Comparison of ENCODE assay signal across 8 cellular contexts in genomic region chr12:7091660-7092228, GRCh38. TPM values are rescaled to one million over a fixed set of nuclear protein-coding genes. Genes with fewer than 3 reads are reported as not detected.
A peak's percentile ranks its signal among the peaks of the same experiment; 100 is the strongest.
DNase-seq lines count a peak whose midpoint lies in the region; ATAC-seq, FAIRE-seq and TF ChIP-seq lines count a peak whose summit lies in the region.

No MANE protein-coding gene starts in this region.

- WGBS in smooth muscle cell (ENCODE audit: low lambda C conversion rate) = 70% methylated on average over 10 of the region's 10 CpGs

- no peaks in the 10 kb centered on the region for H3K36me3 ChIP-seq in iPS-15b (ENCODE audit: control insufficient read depth, insufficient read depth, low read length)
- H3K36me3 ChIP-seq in smooth muscle cell (ENCODE audit: low read depth) = no peaks in the 10 kb centered on the region

- H3K27me3 ChIP-seq in iPS-15b (ENCODE audit: control insufficient read depth, insufficient read depth, low read length) (no peaks in the 10 kb centered on the region), smooth muscle cell (ENCODE audit: low read depth) (no peaks in the 10 kb centered on the region)

- H3K9ac ChIP-seq in iPS-15b (ENCODE audit: low read depth, low read length) (no peak overlapping the region), smooth muscle cell (ENCODE audit: low read depth) (no peak overlapping the region)

- TF ChIP-seq POLR2A in GM12891 (IDR thresholded peaks at IDR 0.05; ENCODE audit: low read depth, low read length) = no peak

- H3K9me3 ChIP-seq in iPS-15b (ENCODE audit: control insufficient read depth, insufficient read depth, low read length) (no peaks in the 10 kb centered on the region), smooth muscle cell (replicated peaks; ENCODE audit: low read depth) (no peaks in the 10 kb centered on the region)

- no peak for FAIRE-seq in GM12891 (lab: Jason Lieb, UNC)

- ATAC-seq in HG02970 (IDR thresholded peaks at IDR 0.05; ENCODE audit: low FRiP score, unreplicated experiment) (no peak), HG02884 (IDR thresholded peaks at IDR 0.05; ENCODE audit: unreplicated experiment) (no peak)

- intact Hi-C loops in activated T-helper 2 cell treated with anti-CD3 and anti-CD28 coated beads, Interferon-gamma antibody, Interleukin-2, Interleukin-4, amounts not matched to agents 10 μg/mL and 5 μg/mL and 100 μg/mL, durations not matched to agents 14 hours and 24 hours and 36 hours (cut with micrococcal nuclease) = loop anchor here (1.0 to 2.0 kb wide), 2 partner anchors 73 to 167 kb away; partner anchors contain the start of gene LPCAT3

- DNase-seq in GM12891 (ENCODE audit: insufficient read length, low spot score) = peak; percentile 18
- DNase-seq in activated T-helper 2 cell treated with anti-CD3 and anti-CD28 coated beads, Interferon-gamma antibody, Interleukin-2, Interleukin-4, amounts not matched to agents 10 μg/mL and 5 μg/mL and 100 μg/mL, durations not matched to agents 14 hours and 24 hours and 36 hours (ENCODE audit: low spot score) = no peak
- DNase-seq in smooth muscle cell (lab: John Stamatoyannopoulos, UW; ENCODE audit: unreplicated experiment) = no peak
- DNase-seq in islet precursor cell = no peak
- no peak for DNase-seq in nucleus accumbens (lab: John Stamatoyannopoulos, UW)

- no peaks in the 10 kb centered on the region for H4K20me1 ChIP-seq in smooth muscle cell (ENCODE audit: low read depth)

- no peaks in the 10 kb centered on the region for H3K36me3 Mint-ChIP-seq in activated T-helper 2 cell treated with anti-CD3 and anti-CD28 coated beads, Interferon-gamma antibody, Interleukin-2, Interleukin-4, amounts not matched to agents 10 μg/mL and 5 μg/mL and 100 μg/mL, durations not matched to agents 14 hours and 24 hours and 36 hours (ENCODE audit: low read depth)

- H3K4me1 ChIP-seq in iPS-15b (ENCODE audit: control insufficient read depth, insufficient read depth, low read length) (peaks cover 19% of the 10 kb centered on the region), smooth muscle cell (ENCODE audit: low read depth) (no peaks in the 10 kb centered on the region)

- H3K4me3 ChIP-seq in iPS-15b (ENCODE audit: low read depth, low read length) = peak overlapping the region; percentile 41
- H3K4me3 ChIP-seq in smooth muscle cell = peak overlapping the region; percentile 43

- no peaks in the 10 kb centered on the region for H3F3A ChIP-seq in smooth muscle cell (ENCODE audit: low read depth)

- H3K79me2 ChIP-seq in smooth muscle cell (ENCODE audit: low read depth) = no peaks in the 10 kb centered on the region

- H2AFZ ChIP-seq in smooth muscle cell (ENCODE audit: low read depth) = peak overlapping the region; percentile 10

- no peak for TF ChIP-seq CTCF in smooth muscle cell (IDR thresholded peaks at IDR 0.05; ENCODE audit: borderline replicate concordance, insufficient read depth, poor library complexity, severe bottlenecking)

- no peaks in the 10 kb centered on the region for H3K27me3 Mint-ChIP-seq in activated T-helper 2 cell treated with anti-CD3 and anti-CD28 coated beads, Interferon-gamma antibody, Interleukin-2, Interleukin-4, amounts not matched to agents 10 μg/mL and 5 μg/mL and 100 μg/mL, durations not matched to agents 14 hours and 24 hours and 36 hours (ENCODE audit: low read depth)

- H3K4me3 Mint-ChIP-seq in activated T-helper 2 cell treated with anti-CD3 and anti-CD28 coated beads, Interferon-gamma antibody, Interleukin-2, Interleukin-4, amounts not matched to agents 10 μg/mL and 5 μg/mL and 100 μg/mL, durations not matched to agents 14 hours and 24 hours and 36 hours (ENCODE audit: low read depth) = peak overlapping the region; percentile 75

- peaks cover 6% of the 10 kb centered on the region for H3K4me1 Mint-ChIP-seq in activated T-helper 2 cell treated with anti-CD3 and anti-CD28 coated beads, Interferon-gamma antibody, Interleukin-2, Interleukin-4, amounts not matched to agents 10 μg/mL and 5 μg/mL and 100 μg/mL, durations not matched to agents 14 hours and 24 hours and 36 hours (ENCODE audit: low read depth)

- H3K27ac Mint-ChIP-seq in activated T-helper 2 cell treated with anti-CD3 and anti-CD28 coated beads, Interferon-gamma antibody, Interleukin-2, Interleukin-4, amounts not matched to agents 10 μg/mL and 5 μg/mL and 100 μg/mL, durations not matched to agents 14 hours and 24 hours and 36 hours = peak overlapping the region; percentile 63

- H3K4me2 ChIP-seq in smooth muscle cell = peak overlapping the region; percentile 82

- no peaks in the 10 kb centered on the region for H3K9me3 Mint-ChIP-seq in activated T-helper 2 cell treated with anti-CD3 and anti-CD28 coated beads, Interferon-gamma antibody, Interleukin-2, Interleukin-4, amounts not matched to agents 10 μg/mL and 5 μg/mL and 100 μg/mL, durations not matched to agents 14 hours and 24 hours and 36 hours

- no peak overlapping the region for H3K27ac ChIP-seq in smooth muscle cell (ENCODE audit: low read depth)

TF ChIP-seq in GM12891, 5 proteins besides CTCF, POLR2A, EP300 and RAD21:
- TF ChIP-seq TAF1 (IDR thresholded peaks at IDR 0.05; ENCODE audit: low read depth, low read length) (no peak), POU2F2 (IDR thresholded peaks at IDR 0.05; ENCODE audit: low read depth, low read length) (no peak), POLR2AphosphoS5 (IDR thresholded peaks at IDR 0.05; ENCODE audit: low read depth, low read length) (no peak), PAX5 (IDR thresholded peaks at IDR 0.05; ENCODE audit: insufficient read depth, low read length, severe bottlenecking) (no peak), SPI1 (IDR thresholded peaks at IDR 0.05; ENCODE audit: low read depth, low read length) (no peak)

RNA-seq across cellular contexts. Expression of gene C1R, which starts 0.5 kb away (rescaled TPM):
- polyA plus RNA-seq in GM12891 (2012; ENCODE audit: low read depth, missing spikeins) = 3.8 TPM
- total RNA-seq in activated T-helper 2 cell treated with anti-CD3 and anti-CD28 coated beads, Interferon-gamma antibody, Interleukin-2, Interleukin-4, amounts not matched to agents 10 μg/mL and 5 μg/mL and 100 μg/mL, durations not matched to agents 14 hours and 24 hours and 36 hours = 1.5 and 2.5 TPM in 2 replicates
- total RNA-seq in smooth muscle cell = 51.2 and 58.9 TPM in 2 replicates
- 78.7 and 83.8 TPM in 2 replicates for polyA plus RNA-seq in smooth muscle cell

RNA-seq across cellular contexts. Expression of gene C1RL, which starts 17.3 kb away (rescaled TPM):
- polyA plus RNA-seq in GM12891 (2012; ENCODE audit: low read depth, missing spikeins) = 6.6 TPM
- 20.2 and 28.7 TPM in 2 replicates for total RNA-seq in activated T-helper 2 cell treated with anti-CD3 and anti-CD28 coated beads, Interferon-gamma antibody, Interleukin-2, Interleukin-4, amounts not matched to agents 10 μg/mL and 5 μg/mL and 100 μg/mL, durations not matched to agents 14 hours and 24 hours and 36 hours
- 18.5 and 21.1 TPM in 2 replicates for total RNA-seq in smooth muscle cell
- 8.7 and 9.8 TPM in 2 replicates for polyA plus RNA-seq in smooth muscle cell

RNA-seq across cellular contexts. Expression of gene C1S, which starts 31.2 kb away (rescaled TPM):
- 0.56 TPM for polyA plus RNA-seq in GM12891 (2012; ENCODE audit: low read depth, missing spikeins)
- total RNA-seq in activated T-helper 2 cell treated with anti-CD3 and anti-CD28 coated beads, Interferon-gamma antibody, Interleukin-2, Interleukin-4, amounts not matched to agents 10 μg/mL and 5 μg/mL and 100 μg/mL, durations not matched to agents 14 hours and 24 hours and 36 hours = 2.5 and 2.6 TPM in 2 replicates
- 38.5 and 65.7 TPM in 2 replicates for total RNA-seq in smooth muscle cell
- 61.1 and 69.2 TPM in 2 replicates for polyA plus RNA-seq in smooth muscle cell

RNA-seq across cellular contexts. Expression of gene RBP5, which starts 36.9 kb away (rescaled TPM):
- polyA plus RNA-seq in GM12891 (2012; ENCODE audit: low read depth, missing spikeins) = 3.7 TPM
- 1.2 TPM in 1 of 2 replicates, not detected in the other for total RNA-seq in activated T-helper 2 cell treated with anti-CD3 and anti-CD28 coated beads, Interferon-gamma antibody, Interleukin-2, Interleukin-4, amounts not matched to agents 10 μg/mL and 5 μg/mL and 100 μg/mL, durations not matched to agents 14 hours and 24 hours and 36 hours
- total RNA-seq in smooth muscle cell = not detected in 2 replicates
- 0.21 and 2.3 TPM in 2 replicates for polyA plus RNA-seq in smooth muscle cell

RNA-seq across cellular contexts. Expression of gene CLSTN3, which starts 38.4 kb away (rescaled TPM):
- 20.2 TPM for polyA plus RNA-seq in GM12891 (2012; ENCODE audit: low read depth, missing spikeins)
- total RNA-seq in activated T-helper 2 cell treated with anti-CD3 and anti-CD28 coated beads, Interferon-gamma antibody, Interleukin-2, Interleukin-4, amounts not matched to agents 10 μg/mL and 5 μg/mL and 100 μg/mL, durations not matched to agents 14 hours and 24 hours and 36 hours = 57.8 and 60.7 TPM in 2 replicates
- 26.5 and 51.0 TPM in 2 replicates for total RNA-seq in smooth muscle cell
- polyA plus RNA-seq in smooth muscle cell = 12.4 and 25.4 TPM in 2 replicates

Comparison
In these comparisons a context has a peak if more than half of its experiments do, and no peak if none do; other contexts are left out.
1. RNA of gene C1R, which starts 0.5 kb away (total RNA-seq): 51.2 to 58.9 TPM in smooth muscle cell; 1.5 to 2.5 TPM in activated T-helper 2 cell treated with anti-CD3 and anti-CD28 coated beads, Interferon-gamma antibody, Interleukin-2, Interleukin-4, amounts not matched to agents 10 μg/mL and 5 μg/mL and 100 μg/mL, durations not matched to agents 14 hours and 24 hours and 36 hours; every median in the first group is over 10 times any median in the second.
2. RNA of gene C1S, which starts 31.2 kb away (total RNA-seq): 38.5 to 65.7 TPM in smooth muscle cell; 2.5 to 2.6 TPM in activated T-helper 2 cell treated with anti-CD3 and anti-CD28 coated beads, Interferon-gamma antibody, Interleukin-2, Interleukin-4, amounts not matched to agents 10 μg/mL and 5 μg/mL and 100 μg/mL, durations not matched to agents 14 hours and 24 hours and 36 hours; every median in the first group is over 10 times any median in the second.